ENCODE assay signal across 29 cellular contexts in genomic region chr1:195026792-195027191, GRCh38.
"Had no signal": no experiment of that assay in that cellular context is flagged by ENCODE, and none has a peak within 500 bp of the region (broad histone marks: within the 10 kb centered on the region; RNA-seq: fewer than 3 reads in every experiment).

No MANE protein-coding gene starts in this region.

- DNase-seq: activated CD4-positive, alpha-beta memory T cell treated with anti-CD3 and anti-CD28 coated beads for 36 hours; activated CD4-positive, alpha-beta T cell treated with anti-CD3 and anti-CD28 coated beads for 36 hours; activated CD4-positive, alpha-beta T cell treated with anti-CD3 and anti-CD28 coated beads, Interleukin-2, amount 10 ng/mL, durations not matched to agents 24 days and 14 days; activated CD4-positive, CD25-positive, alpha-beta regulatory T cell; activated CD4-positive, CD25-positive, alpha-beta regulatory T cell treated with anti-CD3 and anti-CD28 coated beads, Interleukin-2, amount 50 U/mL, for 72 hours; activated CD8-positive, alpha-beta memory T cell treated with anti-CD3 and anti-CD28 coated beads, Interleukin-2, amount 10 ng/mL, durations not matched to agents 7 days and 5 days; activated CD8-positive, alpha-beta memory T cell treated with anti-CD3 and anti-CD28 coated beads, Interleukin-2, amount 50 U/mL, for 4 hours; activated CD8-positive, alpha-beta T cell treated with anti-CD3 and anti-CD28 coated beads, Interleukin-2, amount 10 ng/mL, durations not matched to agents 7 days and 5 days; activated effector memory CD4-positive, alpha-beta T cell treated with anti-CD3 and anti-CD28 coated beads, Interleukin-2, amount 50 U/mL, for 16 hours; activated naive CD4-positive, alpha-beta T cell treated with anti-CD3 and anti-CD28 coated beads for 36 hours; activated naive CD8-positive, alpha-beta T cell treated with anti-CD3 and anti-CD28 coated beads, Interleukin-2, amount 10 ng/mL, durations not matched to agents 7 days and 5 days; activated T-cell treated with anti-CD3 and anti-CD28 coated beads, Interleukin-2, amount 50 U/mL, for 1 hour; activated T-cell treated with anti-CD3 and anti-CD28 coated beads, Interleukin-2, amount 50 U/mL, for 48 hours; caudate nucleus; cortex of kidney; dermis blood vessel endothelial cell; effector CD4-positive, alpha-beta T cell; effector memory CD8-positive, alpha-beta T cell; esophagus squamous epithelium; foreskin fibroblast; head of caudate nucleus; T-helper 2 cell had no signal

- H3K27ac Mint-ChIP-seq: activated CD4-positive, alpha-beta memory T cell treated with anti-CD3 and anti-CD28 coated beads for 36 hours; activated CD4-positive, alpha-beta T cell treated with anti-CD3 and anti-CD28 coated beads for 36 hours; activated CD4-positive, alpha-beta T cell treated with anti-CD3 and anti-CD28 coated beads, Interleukin-2, amount 10 ng/mL, durations not matched to agents 24 days and 14 days; activated CD8-positive, alpha-beta memory T cell treated with anti-CD3 and anti-CD28 coated beads, Interleukin-2, amount 10 ng/mL, durations not matched to agents 7 days and 5 days; activated CD8-positive, alpha-beta T cell treated with anti-CD3 and anti-CD28 coated beads, Interleukin-2, amount 10 ng/mL, durations not matched to agents 7 days and 5 days; activated naive CD4-positive, alpha-beta T cell treated with anti-CD3 and anti-CD28 coated beads for 36 hours; activated naive CD4-positive, alpha-beta T cell treated with anti-CD3 and anti-CD28 coated beads, Interleukin-2, amount 50 U/mL, for 72 hours; activated naive CD8-positive, alpha-beta T cell treated with anti-CD3 and anti-CD28 coated beads, Interleukin-2, amount 10 ng/mL, durations not matched to agents 7 days and 5 days; activated T-helper 1 cell treated with anti-CD3 and anti-CD28 coated beads, Interleukin-12 subunit alpha, Interleukin-12 subunit beta, Interleukin-2, Interleukin-4 antibody, amounts not matched to agents 30 ng/mL and 10 ng/mL and 1 ng/mL, durations not matched to agents 14 hours and 24 hours and 36 hours; activated T-helper 2 cell treated with anti-CD3 and anti-CD28 coated beads, Interferon-gamma antibody, Interleukin-2, Interleukin-4, amounts not matched to agents 10 μg/mL and 5 μg/mL and 100 μg/mL, durations not matched to agents 14 hours and 24 hours and 36 hours; brain; effector memory CD8-positive, alpha-beta T cell had no signal

- H3K4me1 Mint-ChIP-seq: activated CD4-positive, alpha-beta T cell treated with anti-CD3 and anti-CD28 coated beads for 36 hours; activated CD4-positive, alpha-beta T cell treated with anti-CD3 and anti-CD28 coated beads, Interleukin-2, amount 10 ng/mL, durations not matched to agents 24 days and 14 days; activated CD8-positive, alpha-beta memory T cell treated with anti-CD3 and anti-CD28 coated beads, Interleukin-2, amount 10 ng/mL, durations not matched to agents 7 days and 5 days; activated naive CD8-positive, alpha-beta T cell treated with anti-CD3 and anti-CD28 coated beads, Interleukin-2, amount 10 ng/mL, durations not matched to agents 7 days and 5 days; brain had no signal

- H3K27me3 ChIP-seq: ascending aorta, esophagus squamous epithelium had no signal

- H3K36me3 ChIP-seq: ascending aorta, esophagus squamous epithelium had no signal

- ATAC-seq: activated CD4-positive, alpha-beta T cell treated with anti-CD3 and anti-CD28 coated beads for 36 hours; activated CD8-positive, alpha-beta memory T cell treated with anti-CD3 and anti-CD28 coated beads, Interleukin-2, amount 10 ng/mL, durations not matched to agents 7 days and 5 days; activated CD8-positive, alpha-beta T cell treated with anti-CD3 and anti-CD28 coated beads, Interleukin-2, amount 10 ng/mL, durations not matched to agents 7 days and 5 days; activated naive CD4-positive, alpha-beta T cell treated with anti-CD3 and anti-CD28 coated beads, Interleukin-2, amount 50 U/mL, for 72 hours; effector memory CD8-positive, alpha-beta T cell had no signal

- FAIRE-seq: colon, frontal cortex had no signal

- H3K4me3 Mint-ChIP-seq: activated CD4-positive, alpha-beta memory T cell treated with anti-CD3 and anti-CD28 coated beads for 36 hours; activated CD4-positive, alpha-beta T cell treated with anti-CD3 and anti-CD28 coated beads for 36 hours; activated CD4-positive, alpha-beta T cell treated with anti-CD3 and anti-CD28 coated beads, Interleukin-2, amount 10 ng/mL, durations not matched to agents 24 days and 14 days; activated CD8-positive, alpha-beta memory T cell treated with anti-CD3 and anti-CD28 coated beads, Interleukin-2, amount 10 ng/mL, durations not matched to agents 7 days and 5 days; activated CD8-positive, alpha-beta T cell treated with anti-CD3 and anti-CD28 coated beads, Interleukin-2, amount 10 ng/mL, durations not matched to agents 7 days and 5 days; activated naive CD4-positive, alpha-beta T cell treated with anti-CD3 and anti-CD28 coated beads for 36 hours; activated naive CD8-positive, alpha-beta T cell treated with anti-CD3 and anti-CD28 coated beads, Interleukin-2, amount 10 ng/mL, durations not matched to agents 7 days and 5 days; activated T-helper 1 cell treated with anti-CD3 and anti-CD28 coated beads, Interleukin-12 subunit alpha, Interleukin-12 subunit beta, Interleukin-2, Interleukin-4 antibody, amounts not matched to agents 30 ng/mL and 10 ng/mL and 1 ng/mL, durations not matched to agents 14 hours and 24 hours and 36 hours; brain; effector memory CD8-positive, alpha-beta T cell had no signal

- H3K36me3 Mint-ChIP-seq: activated CD4-positive, alpha-beta memory T cell treated with anti-CD3 and anti-CD28 coated beads for 36 hours; activated CD8-positive, alpha-beta memory T cell treated with anti-CD3 and anti-CD28 coated beads, Interleukin-2, amount 10 ng/mL, durations not matched to agents 7 days and 5 days; activated naive CD4-positive, alpha-beta T cell treated with anti-CD3 and anti-CD28 coated beads, Interleukin-2, amount 50 U/mL, for 72 hours; activated naive CD8-positive, alpha-beta T cell treated with anti-CD3 and anti-CD28 coated beads, Interleukin-2, amount 10 ng/mL, durations not matched to agents 7 days and 5 days; brain had no signal

- H3K9me3 Mint-ChIP-seq: activated CD4-positive, alpha-beta T cell treated with anti-CD3 and anti-CD28 coated beads, Interleukin-2, amount 10 ng/mL, durations not matched to agents 24 days and 14 days; effector memory CD8-positive, alpha-beta T cell had no signal

- H3K4me3 ChIP-seq: ascending aorta, esophagus squamous epithelium had no signal

- H3K27me3 Mint-ChIP-seq: activated CD4-positive, alpha-beta memory T cell treated with anti-CD3 and anti-CD28 coated beads for 36 hours; activated CD4-positive, alpha-beta T cell treated with anti-CD3 and anti-CD28 coated beads for 36 hours; activated CD4-positive, alpha-beta T cell treated with anti-CD3 and anti-CD28 coated beads, Interleukin-2, amount 10 ng/mL, durations not matched to agents 24 days and 14 days; activated CD8-positive, alpha-beta memory T cell treated with anti-CD3 and anti-CD28 coated beads, Interleukin-2, amount 10 ng/mL, durations not matched to agents 7 days and 5 days; activated naive CD8-positive, alpha-beta T cell treated with anti-CD3 and anti-CD28 coated beads, Interleukin-2, amount 10 ng/mL, durations not matched to agents 7 days and 5 days; brain; effector memory CD8-positive, alpha-beta T cell had no signal
